In genomic region chr11:69208190-69209037, GRCh38 we compare ENCODE assay signal across 23 cellular contexts. TPM values are rescaled to one million over a fixed set of nuclear protein-coding genes. Genes with fewer than 3 reads are reported as not detected.
DNase-seq lines count a peak whose midpoint lies in the region; ATAC-seq and TF ChIP-seq lines count a peak whose summit lies in the region.
"Had no signal": no experiment of that assay in that cellular context is flagged by ENCODE, and none has a peak within 500 bp of the region (broad histone marks: within the 10 kb centered on the region; RNA-seq: fewer than 3 reads in every experiment).

No MANE protein-coding gene starts in this region.

- no peak overlapping the region for H2AFZ ChIP-seq in PC-9
- H2AFZ ChIP-seq: GM23248 had no signal

- H3K79me2 ChIP-seq in PC-9 (ENCODE audit: low read depth) = no peaks in the 10 kb centered on the region

- no TSS peak for BruUV-seq in PC-9 (replicated peaks; lab: Mats Ljungman, UMichigan)

- H3K9me3 Mint-ChIP-seq in activated naive CD4-positive, alpha-beta T cell treated with anti-CD3 and anti-CD28 coated beads, Interleukin-2, amount 10 ng/mL, durations not matched to agents 7 days and 5 days = no peaks in the 10 kb centered on the region
- H3K9me3 Mint-ChIP-seq: CD8-positive, alpha-beta memory T cell had no signal

- H3K36me3 Mint-ChIP-seq in activated naive CD4-positive, alpha-beta T cell treated with anti-CD3 and anti-CD28 coated beads, Interleukin-2, amount 10 ng/mL, durations not matched to agents 7 days and 5 days = no peaks in the 10 kb centered on the region
- H3K36me3 Mint-ChIP-seq: CD8-positive, alpha-beta memory T cell had no signal

- H3K27me3 ChIP-seq in PC-9 (ENCODE audit: insufficient read depth, low read depth) (no peaks in the 10 kb centered on the region), tibial artery (peaks cover 0 to 21% of the 10 kb centered on the region in 2 donors)

- H3K27ac ChIP-seq in PC-9 (no peak overlapping the region), tibial artery (no peak overlapping the region)
- H3K27ac ChIP-seq: C4-2B, GM23248 had no signal

- H3K4me3 ChIP-seq in PC-9 (no peak overlapping the region), tibial artery (no peak overlapping the region)
- H3K4me3 ChIP-seq: GM23248, HAP-1 had no signal

- intact Hi-C loops in PC-9 (cut with micrococcal nuclease; ENCODE audit: unreplicated experiment) = no loop called here
- intact Hi-C loops in tibial artery (cut with DNase I; ENCODE audit: low total_unique reads) = no loop called here
- intact Hi-C loops in left colon (cut with DNase I, micrococcal nuclease) = no loop called here

- peaks cover 12% of the 10 kb centered on the region for H3K4me1 ChIP-seq in PC-9 (replicated peaks; ENCODE audit: insufficient read depth)
- H3K4me1 ChIP-seq in tibial artery = peaks cover 0 to 6% (median 0%) of the 10 kb centered on the region in 4 donors
- H3K4me1 ChIP-seq: HAP-1 had no signal

- H4K20me1 ChIP-seq in PC-9 (ENCODE audit: insufficient read depth) = no peaks in the 10 kb centered on the region

- 0 out of 2 replicates have a peak, but pooled peaks have one; percentile 17 for TF ChIP-seq CTCF in PC-9 (conservative IDR thresholded peaks at IDR 0.05)
- no peak for TF ChIP-seq CTCF in tibial artery (IDR thresholded peaks at IDR 0.05)

- H3K36me3 ChIP-seq in PC-9 (ENCODE audit: low read depth) = no peaks in the 10 kb centered on the region
- H3K36me3 ChIP-seq in tibial artery = no peaks in the 10 kb centered on the region
- H3K36me3 ChIP-seq: HAP-1 had no signal

- no peak for ATAC-seq in left colon

- no peak overlapping the region for H3K27ac Mint-ChIP-seq in activated naive CD4-positive, alpha-beta T cell treated with anti-CD3 and anti-CD28 coated beads, Interleukin-2, amount 10 ng/mL, durations not matched to agents 7 days and 5 days
- H3K27ac Mint-ChIP-seq: CD8-positive, alpha-beta memory T cell; IgD-negative memory B cell had no signal

- no peaks in the 10 kb centered on the region for H3K4me1 Mint-ChIP-seq in activated naive CD4-positive, alpha-beta T cell treated with anti-CD3 and anti-CD28 coated beads, Interleukin-2, amount 10 ng/mL, durations not matched to agents 7 days and 5 days
- H3K4me1 Mint-ChIP-seq: CD8-positive, alpha-beta memory T cell had no signal

- no peak overlapping the region for H3K4me2 ChIP-seq in PC-9

- POLR2A ChIA-PET in PC-9 (lab: Charles Lee; ENCODE audit: unreplicated experiment) = no interaction called here

- no peak overlapping the region for H3K4me3 Mint-ChIP-seq in activated naive CD4-positive, alpha-beta T cell treated with anti-CD3 and anti-CD28 coated beads, Interleukin-2, amount 10 ng/mL, durations not matched to agents 7 days and 5 days
- H3K4me3 Mint-ChIP-seq: CD8-positive, alpha-beta memory T cell; IgD-negative memory B cell had no signal

- DNase-seq in activated naive CD4-positive, alpha-beta T cell treated with anti-CD3 and anti-CD28 coated beads, Interleukin-2, amount 50 U/mL, for 16 hours = peak; percentile 3
- DNase-seq in activated naive CD4-positive, alpha-beta T cell treated with anti-CD3 and anti-CD28 coated beads, Interleukin-2, amount 10 ng/mL, durations not matched to agents 7 days and 5 days = no peak
- DNase-seq in PC-9 (peak in 1 of 2 experiments; percentile 4), islet precursor cell (peak; percentile 15), tibial artery (peak; percentile 3 to 29), RPMI8226 (no peak), left colon (no peak)
- no peak for DNase-seq in activated CD4-positive, alpha-beta T cell treated with anti-CD3 and anti-CD28 coated beads, Interleukin-2, amount 50 U/mL, for 48 hours
- DNase-seq: AML-193, GM23248, MV-4-11, NCI-H1105 treated with DMSO at 0.1 percent for 48 hours, NCI-H2029 treated with DMSO at 0.1 percent for 48 hours, NCI-H2171, NCI-H345, NCI-H524, NCI-H82, SHP77 had no signal

- H3F3A ChIP-seq in PC-9 (ENCODE audit: insufficient read depth, low read depth) = peaks cover 26% of the 10 kb centered on the region; the same call in 1 of the 2 replicates

- CTCF ChIA-PET in activated naive CD4-positive, alpha-beta T cell treated with anti-CD3 and anti-CD28 coated beads, Interleukin-2, amount 10 ng/mL, durations not matched to agents 7 days and 5 days (lab: Charles Lee) = no interaction called here
- CTCF ChIA-PET in PC-9 (lab: Charles Lee) = no interaction called here

- H3K27me3 Mint-ChIP-seq in activated naive CD4-positive, alpha-beta T cell treated with anti-CD3 and anti-CD28 coated beads, Interleukin-2, amount 10 ng/mL, durations not matched to agents 7 days and 5 days = peaks cover 23% of the 10 kb centered on the region

- H3K9me3 ChIP-seq in PC-9 (ENCODE audit: insufficient read depth, low read depth) = no peaks in the 10 kb centered on the region
- peaks cover 0 to 7% (median 0%) of the 10 kb centered on the region in 3 donors for H3K9me3 ChIP-seq in tibial artery
- H3K9me3 ChIP-seq: HAP-1 had no signal

- no peaks in the 10 kb centered on the region for H3K9me2 ChIP-seq in PC-9 (ENCODE audit: insufficient read depth)

RNA-seq across cellular contexts. Expression of gene SMIM38, which starts 52.7 kb away (rescaled TPM):
- 0.26 and 0.50 TPM in 2 replicates for total RNA-seq in PC-9 (2021)
- total RNA-seq in left colon = under 1 TPM; 0.22 to 0.70 TPM
- total RNA-seq: Daoy, GM23248 had no signal

Comparison
In these comparisons a context has a peak if more than half of its experiments do, and no peak if none do; other contexts are left out.
1. DNase-seq: peak in activated naive CD4-positive, alpha-beta T cell treated with anti-CD3 and anti-CD28 coated beads, Interleukin-2, amount 50 U/mL, for 16 hours (single experiment), islet precursor cell (single experiment) and tibial artery (2 of 2); none in activated naive CD4-positive, alpha-beta T cell treated with anti-CD3 and anti-CD28 coated beads, Interleukin-2, amount 10 ng/mL, durations not matched to agents 7 days and 5 days (single experiment), activated CD4-positive, alpha-beta T cell treated with anti-CD3 and anti-CD28 coated beads, Interleukin-2, amount 50 U/mL, for 48 hours (0 of 2), RPMI8226 (single experiment) and left colon (0 of 2).